19 cellular contexts compared by ENCODE assay signal in the genomic region with DNA sequence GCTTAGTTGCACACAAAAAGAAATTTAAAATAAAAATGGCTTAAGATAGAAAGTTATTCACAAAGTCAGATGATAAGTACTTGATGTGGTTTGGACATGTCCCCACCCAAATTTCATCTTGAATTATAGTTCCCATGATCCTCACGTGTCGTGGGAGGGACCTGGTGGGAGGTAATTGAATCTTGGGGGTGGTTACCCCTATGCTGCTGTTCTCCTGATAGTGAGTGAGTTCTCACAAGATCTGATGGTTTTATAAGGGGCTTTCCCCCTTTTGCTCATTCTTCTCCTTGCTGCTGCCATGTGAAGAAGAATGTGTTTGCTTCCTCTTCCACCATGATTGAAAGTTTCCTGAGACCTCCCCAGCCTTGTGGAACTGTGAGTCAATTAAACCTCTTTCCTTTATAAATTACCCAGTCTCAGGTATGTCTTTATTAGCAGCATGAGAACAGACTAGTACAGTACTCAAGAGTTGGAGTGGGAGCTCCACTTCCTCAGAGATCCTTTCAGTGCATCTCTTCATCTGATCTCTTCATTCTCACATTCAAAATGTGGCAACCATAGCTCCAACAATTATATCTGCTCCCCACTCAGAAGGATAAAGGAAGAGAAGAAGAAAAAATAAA. TPM values are rescaled to one million over a fixed set of nuclear protein-coding genes. Genes with fewer than 3 reads are reported as not detected.
"Had no signal": no experiment of that assay in that cellular context is flagged by ENCODE, and none has a peak within 500 bp of the region (broad histone marks: within the 10 kb centered on the region; RNA-seq: fewer than 3 reads in every experiment).

No MANE protein-coding gene starts in this region.

RNA-seq across cellular contexts. Expression of gene TM4SF20, which starts 3.2 kb away (rescaled TPM):
- total RNA-seq: dermis microvascular lymphatic vessel endothelial cell, esophagus squamous epithelium, heart right ventricle, kidney epithelial cell, left cardiac atrium, left lung, lower leg skin, lung microvascular endothelial cell, mucosa of gallbladder, natural killer cell, occipital lobe, psoas muscle, renal cortical epithelial cell, right cardiac atrium, sigmoid colon, skeletal muscle tissue, urinary bladder had no signal

RNA-seq across cellular contexts. Expression of gene SCYGR1, which starts 5.4 kb away (rescaled TPM):
- total RNA-seq: dermis microvascular lymphatic vessel endothelial cell, esophagus squamous epithelium, heart right ventricle, kidney epithelial cell, left cardiac atrium, left lung, lower leg skin, lung microvascular endothelial cell, mucosa of gallbladder, natural killer cell, occipital lobe, ovary, psoas muscle, renal cortical epithelial cell, right cardiac atrium, sigmoid colon, skeletal muscle tissue, testis, urinary bladder had no signal
